In the genomic region with DNA sequence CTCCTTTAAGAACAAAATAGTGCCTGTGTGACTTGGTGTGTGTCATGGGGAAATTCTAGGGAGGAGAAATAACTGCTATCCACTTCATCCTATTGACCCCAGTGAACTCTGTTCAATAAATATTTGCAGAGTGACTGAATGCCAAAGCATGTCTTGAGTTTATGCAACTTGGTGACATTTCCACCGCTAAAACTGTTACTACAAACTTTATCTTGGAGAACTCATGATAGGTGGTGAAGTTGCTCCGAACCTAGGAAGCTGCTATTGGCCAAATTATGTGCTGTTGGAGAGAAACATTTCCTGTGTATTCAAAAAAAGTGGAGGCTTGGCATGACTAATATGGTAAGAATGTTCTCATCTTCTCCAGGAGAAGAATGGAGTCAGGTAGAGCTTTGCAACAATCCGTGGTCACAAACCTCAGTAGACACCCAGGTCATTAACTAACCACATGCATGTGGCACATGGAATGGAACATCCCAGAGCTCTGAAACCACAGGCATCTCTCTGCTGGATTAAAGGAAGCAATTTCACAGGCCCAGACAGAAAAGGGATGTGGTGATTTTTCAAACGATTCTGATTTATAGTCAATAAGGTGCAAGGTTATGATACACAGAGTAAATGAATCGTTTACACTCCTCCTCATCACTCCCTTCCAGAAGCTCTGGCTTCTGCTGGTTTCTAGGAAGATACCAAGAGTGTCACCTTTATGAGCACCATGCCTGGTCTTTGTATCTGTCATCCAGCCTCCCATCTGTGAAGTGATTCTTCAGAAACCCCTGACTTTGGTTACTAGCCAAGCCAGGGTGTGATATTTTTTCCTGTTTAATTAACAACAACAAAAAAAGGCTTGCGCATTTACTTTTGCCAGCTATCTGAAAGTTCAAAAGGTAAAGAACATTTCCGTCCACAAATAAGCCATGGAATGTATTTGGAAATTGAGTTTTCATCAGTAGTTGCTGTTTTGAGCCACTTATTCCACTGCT, we compare ENCODE assay signal across 11 cellular contexts.
DNase-seq lines count a peak whose midpoint lies in the region; ATAC-seq and TF ChIP-seq lines count a peak whose summit lies in the region.
"Had no signal": no experiment of that assay in that cellular context is flagged by ENCODE, and none has a peak within 500 bp of the region (broad histone marks: within the 10 kb centered on the region; RNA-seq: fewer than 3 reads in every experiment).

No MANE protein-coding gene starts in this region.

- peaks cover 8% of the 10 kb centered on the region for H3K4me1 ChIP-seq in fibroblast of lung (ENCODE audit: control insufficient read depth, extremely low read depth, insufficient read depth, low read length)
- H3K4me1 ChIP-seq: testis had no signal

- no peaks in the 10 kb centered on the region for H3K79me2 ChIP-seq in fibroblast of lung (ENCODE audit: control insufficient read depth, insufficient read depth, low read length)

- DNase-seq in EH (ENCODE audit: low read depth) (peak; percentile 97), RPMI7951 (ENCODE audit: low read depth) (peak; percentile 97), fibroblast of lung (ENCODE audit: low read depth in 2 of 2) (peak; percentile 84 to 100), progenitor cell of endocrine pancreas (ENCODE audit: low spot score, unreplicated experiment) (no peak), AML-193 (lab: John Stamatoyannopoulos, UW) (no peak), foreskin melanocyte (no peak)
- DNase-seq: kidney, NCI-H1092, testis had no signal

- H3K9ac ChIP-seq in fibroblast of lung (ENCODE audit: insufficient read depth, low read length), result no peak overlapping the region

- H4K20me1 ChIP-seq in fibroblast of lung (ENCODE audit: control insufficient read depth, extremely low read depth, insufficient read depth, low read length), result no peaks in the 10 kb centered on the region

- H3K4me1 Mint-ChIP-seq in progenitor cell of endocrine pancreas (ENCODE audit: low read depth), result peaks cover 14% of the 10 kb centered on the region

- TF ChIP-seq CTCF in fibroblast of lung (conservative IDR thresholded peaks at IDR 0.05 in 1 of 2, IDR thresholded peaks at IDR 0.05 in 1 of 2; ENCODE audit: low read depth in 1 of 2, low read length in 2 of 2), result no peak
- TF ChIP-seq CTCF in progenitor cell of endocrine pancreas (IDR thresholded peaks at IDR 0.05; ENCODE audit: unreplicated experiment), result no peak

- H2AFZ ChIP-seq in fibroblast of lung (ENCODE audit: low read length), result no peak overlapping the region

- H3K27me3 Mint-ChIP-seq in progenitor cell of endocrine pancreas, result no peaks in the 10 kb centered on the region

- peak overlapping the region; percentile 33 for H3K4me2 ChIP-seq in fibroblast of lung (ENCODE audit: extremely low read depth, insufficient read depth, low read length)

- no peaks in the 10 kb centered on the region for H3K36me3 ChIP-seq in fibroblast of lung (ENCODE audit: control insufficient read depth, insufficient read depth, low read length)

- no peaks in the 10 kb centered on the region for H3K36me3 Mint-ChIP-seq in progenitor cell of endocrine pancreas (ENCODE audit: insufficient read depth)

- no peaks in the 10 kb centered on the region for H3K9me3 ChIP-seq in fibroblast of lung (ENCODE audit: control insufficient read depth, insufficient read depth, low read depth, low read length)
- H3K9me3 ChIP-seq: testis had no signal

- H3K27me3 ChIP-seq in fibroblast of lung (ENCODE audit: control insufficient read depth, insufficient read depth, low read length), result no peaks in the 10 kb centered on the region
- H3K27me3 ChIP-seq: testis had no signal

- peak overlapping the region; percentile 57 for H3K27ac Mint-ChIP-seq in progenitor cell of endocrine pancreas

- no peak overlapping the region for H3K4me3 Mint-ChIP-seq in progenitor cell of endocrine pancreas (ENCODE audit: low read depth)

- H3K27ac ChIP-seq in fibroblast of lung (ENCODE audit: insufficient read depth, low read length), result no peak overlapping the region
- H3K27ac ChIP-seq: testis had no signal

- H3K4me3 ChIP-seq in fibroblast of lung (replicated peaks in 1 of 4; ENCODE audit: control extremely low read depth in 1 of 4, insufficient read depth in 1 of 4, low read depth in 3 of 4, low read length in 4 of 4), result no peak overlapping the region
- H3K4me3 ChIP-seq: testis had no signal

- ATAC-seq in GM19328 (IDR thresholded peaks at IDR 0.05; ENCODE audit: unreplicated experiment), result no peak
- no peak for ATAC-seq in GM18909 (IDR thresholded peaks at IDR 0.05; ENCODE audit: poor library complexity, unreplicated experiment)

- peaks cover 4% of the 10 kb centered on the region for H3K9me3 Mint-ChIP-seq in progenitor cell of endocrine pancreas (ENCODE audit: low read depth)

Comparison
In these comparisons a context has a peak if more than half of its experiments do, and no peak if none do; other contexts are left out.
1. DNase-seq: peak in EH (single experiment), RPMI7951 (single experiment) and fibroblast of lung (2 of 2); none in progenitor cell of endocrine pancreas (single experiment), AML-193 (0 of 2) and foreskin melanocyte (single experiment).